Comparison of ENCODE assay signal across 8 cellular contexts in the genomic region with DNA sequence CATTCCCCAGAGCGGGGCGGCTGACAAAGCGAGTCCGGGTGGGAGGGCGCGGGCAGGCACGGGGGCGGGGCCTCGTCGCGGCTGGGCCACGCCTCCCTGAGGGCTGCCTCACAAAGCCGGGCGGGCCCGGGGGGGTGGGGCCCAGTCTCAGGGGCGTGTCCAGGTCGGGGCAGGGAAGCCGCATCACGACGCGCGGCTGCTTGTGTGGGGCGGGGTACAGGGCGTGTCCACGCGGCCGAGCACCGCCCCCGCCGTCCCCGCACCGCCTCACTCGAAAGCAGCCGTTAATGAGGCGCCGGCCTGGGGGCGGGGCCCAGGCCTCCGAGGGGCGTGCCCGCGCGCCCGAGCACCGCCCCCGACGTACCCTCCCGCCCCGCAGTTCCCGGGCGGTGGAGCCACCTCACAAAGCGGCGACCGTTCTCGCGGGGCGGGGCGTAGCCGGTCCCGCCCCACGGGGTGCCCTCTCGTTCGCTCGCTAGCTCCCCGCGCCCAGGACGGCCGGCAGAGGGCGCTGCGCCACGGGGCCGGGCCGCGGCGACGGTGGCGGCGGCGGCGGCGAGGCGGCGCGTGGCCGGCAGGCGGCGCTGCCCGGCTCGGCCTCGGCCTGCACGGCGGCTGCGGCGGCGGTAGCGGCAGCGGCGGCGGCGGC. TPM values are rescaled to one million over a fixed set of nuclear protein-coding genes. Genes with fewer than 3 reads are reported as not detected.
DNase-seq lines count a peak whose midpoint lies in the region; ATAC-seq, FAIRE-seq and TF ChIP-seq lines count a peak whose summit lies in the region.

A gene (plus strand): TSS at position 599 of the 649 bp plus-strand sequence. CDS start 150 bp downstream, outside the sequence.

- H3K27me3 ChIP-seq in HUES6 (ENCODE audit: control insufficient read depth, insufficient read depth, low read length) (no peaks in the 10 kb centered on the region), NT2/D1 (ENCODE audit: insufficient read depth, insufficient read length) (no peaks in the 10 kb centered on the region), H1 (replicated peaks in 1 of 4; ENCODE audit: control insufficient read depth in 3 of 4, extremely low read depth in 1 of 4, insufficient read depth in 3 of 4, low read length in 3 of 4) (no peaks in the 10 kb centered on the region)

- intact Hi-C loops in Calu3 (cut with micrococcal nuclease; ENCODE audit: unreplicated experiment): no loop called here

- H3K23me2 ChIP-seq in H1 (ENCODE audit: low read depth, low read length): peaks cover 8% of the 10 kb centered on the region; the same call in 1 of the 2 replicates

- peak within 1 kb of the TSS; percentile 76; the same call in 1 of the 2 replicates for H3K27ac ChIP-seq in HUES6 (ENCODE audit: low read depth, low read length)
- H3K27ac ChIP-seq in H1 (ENCODE audit: low read depth, low read length): peak within 1 kb of the TSS; percentile 86

- TF ChIP-seq RAD21 in H1 (IDR thresholded peaks at IDR 0.05 in 1 of 2, conservative IDR thresholded peaks at IDR 0.05 in 1 of 2; ENCODE audit: low read depth in 2 of 2, low read length in 2 of 2): peak; percentile 37 to 70; a peak in 3 of 4 replicates

- H3K79me2 ChIP-seq in H1 (ENCODE audit: control insufficient read depth in 1 of 2, insufficient read depth in 2 of 2, low read length in 2 of 2): peaks cover 0 to 40% of the 10 kb centered on the region in 2 experiments; a peak in 3 of 4 replicates

- no peaks in the 10 kb centered on the region for H3K27me3 Mint-ChIP-seq in Calu3 (ENCODE audit: unreplicated experiment)
- no peaks in the 10 kb centered on the region for H3K27me3 Mint-ChIP-seq in activated CD8-positive, alpha-beta memory T cell treated with anti-CD3 and anti-CD28 coated beads, Interleukin-2, amount 10 ng/mL, durations not matched to agents 7 days and 5 days

- no peaks in the 10 kb centered on the region for H3K9me3 Mint-ChIP-seq in Calu3 (ENCODE audit: low read depth, unreplicated experiment)
- no peaks in the 10 kb centered on the region for H3K9me3 Mint-ChIP-seq in activated CD8-positive, alpha-beta memory T cell treated with anti-CD3 and anti-CD28 coated beads, Interleukin-2, amount 10 ng/mL, durations not matched to agents 7 days and 5 days (ENCODE audit: low read depth)

- H3K79me1 ChIP-seq in H1 (ENCODE audit: low read depth, low read length): peaks cover 3% of the 10 kb centered on the region

- peaks cover 3% of the 10 kb centered on the region; the same call in 1 of the 2 replicates for H3K4me1 ChIP-seq in HUES6 (ENCODE audit: control insufficient read depth, insufficient read depth, low read length)
- peaks cover 4% of the 10 kb centered on the region for H3K4me1 ChIP-seq in NT2/D1 (ENCODE audit: insufficient read depth, insufficient read length)
- peaks cover 0 to 12% (median 2%) of the 10 kb centered on the region in 4 experiments; a peak in 5 of 7 replicates for H3K4me1 ChIP-seq in H1 (replicated peaks in 1 of 4; ENCODE audit: control insufficient read depth in 3 of 4, insufficient read depth in 4 of 4, low read length in 3 of 4)

- peak within 1 kb of the TSS; percentile 79 for H3K56ac ChIP-seq in H1 (replicated peaks; ENCODE audit: insufficient read length, low read depth, low read length)

- H3K9ac ChIP-seq in HUES6 (ENCODE audit: low read length) (peak within 1 kb of the TSS; percentile 88), NT2/D1 (ENCODE audit: insufficient read length, low read depth) (peak within 1 kb of the TSS; percentile 92), H1 (replicated peaks in 1 of 4; ENCODE audit: extremely low read depth in 1 of 4, low read depth in 3 of 4, low read length in 3 of 4) (peak within 1 kb of the TSS; percentile 69 to 97 (median 76))

- H4K91ac ChIP-seq in H1 (replicated peaks; ENCODE audit: insufficient read length, low read length): peak within 1 kb of the TSS; percentile 85

- H2BK20ac ChIP-seq in H1 (ENCODE audit: low read length): no peak within 1 kb of the TSS

- no peak within 1 kb of the TSS; the same call in 1 of the 2 replicates for H2AK5ac ChIP-seq in H1 (ENCODE audit: low read depth, low read length)

- H3K36me3 Mint-ChIP-seq in Calu3 (ENCODE audit: insufficient read depth, unreplicated experiment): peaks cover 22% of the 10 kb centered on the region
- peaks cover 5% of the 10 kb centered on the region for H3K36me3 Mint-ChIP-seq in activated CD8-positive, alpha-beta memory T cell treated with anti-CD3 and anti-CD28 coated beads, Interleukin-2, amount 10 ng/mL, durations not matched to agents 7 days and 5 days

- peak; percentile 72 for ATAC-seq in GM21423 (IDR thresholded peaks at IDR 0.05; ENCODE audit: unreplicated experiment)
- peak; percentile 89 for ATAC-seq in activated CD8-positive, alpha-beta memory T cell treated with anti-CD3 and anti-CD28 coated beads, Interleukin-2, amount 10 ng/mL, durations not matched to agents 7 days and 5 days

- no peak for TF ChIP-seq POLR2A in H1 (IDR thresholded peaks at IDR 0.05; ENCODE audit: control extremely low read depth in 1 of 2, low read depth in 2 of 2, low read length in 2 of 2)

- H3K4me3 ChIP-seq in HUES6 (ENCODE audit: low read depth, low read length): peak within 1 kb of the TSS; percentile 96
- peak within 1 kb of the TSS; percentile 82 for H3K4me3 ChIP-seq in NT2/D1 (ENCODE audit: insufficient read length, low read depth)
- H3K4me3 ChIP-seq in H1 (ENCODE audit: extremely low read depth in 1 of 4, insufficient read depth in 2 of 4, low read depth in 3 of 4, low read length in 4 of 4): peak within 1 kb of the TSS; percentile 65 to 94 (median 76)

- peak within 1 kb of the TSS; percentile 93 for H4K8ac ChIP-seq in H1 (ENCODE audit: extremely low read depth, insufficient read depth, low read length)

- no TSS peak for BruUV-seq in Calu3 (replicated peaks; lab: Mats Ljungman, UMichigan)

- peak in 1 of 2 experiments; percentile 46; a peak in 1 of 3 replicates for TF ChIP-seq EP300 in H1 (IDR thresholded peaks at IDR 0.05; ENCODE audit: borderline replicate concordance in 1 of 2, low read depth in 2 of 2, low read length in 2 of 2)

- peak within 1 kb of the TSS; percentile 78 for H3K4ac ChIP-seq in H1 (replicated peaks; ENCODE audit: insufficient read length, low read depth, low read length)

- H3K27ac Mint-ChIP-seq in Calu3 (ENCODE audit: unreplicated experiment): peak within 1 kb of the TSS; percentile 83
- H3K27ac Mint-ChIP-seq in activated CD8-positive, alpha-beta memory T cell treated with anti-CD3 and anti-CD28 coated beads, Interleukin-2, amount 10 ng/mL, durations not matched to agents 7 days and 5 days: peak within 1 kb of the TSS; percentile 84

- POLR2A ChIA-PET in H1 (lab: Charles Lee; ENCODE audit: partially characterized antibody): interaction anchor here (0.6 to 2.9 kb wide), 4 partner anchors 11 to 22 kb away, joined by 3 to 21 read pairs (median 9); no protein-coding TSS in a partner anchor

- H3K18ac ChIP-seq in H1 (ENCODE audit: extremely low read depth, low read length): peak within 1 kb of the TSS; percentile 98

- H3K36me3 ChIP-seq in HUES6 (ENCODE audit: control insufficient read depth, insufficient read depth, low read length): no peaks in the 10 kb centered on the region
- H3K36me3 ChIP-seq in NT2/D1 (ENCODE audit: insufficient read depth, insufficient read length, low read length): peaks cover 13% of the 10 kb centered on the region
- peaks cover 0 to 3% (median 0%) of the 10 kb centered on the region in 4 experiments; a peak in 1 of 8 replicates for H3K36me3 ChIP-seq in H1 (ENCODE audit: control insufficient read depth in 2 of 4, insufficient read depth in 4 of 4, low read length in 3 of 4)

- H3K23ac ChIP-seq in H1 (ENCODE audit: insufficient read length): no peak within 1 kb of the TSS

- H3K14ac ChIP-seq in H1 (ENCODE audit: insufficient read length): no peak within 1 kb of the TSS

- no peak within 1 kb of the TSS for H2AFZ ChIP-seq in H1 (ENCODE audit: low read length)

- peak within 1 kb of the TSS; percentile 97 for H4K5ac ChIP-seq in H1 (ENCODE audit: insufficient read length, low read depth, low read length)

- TF ChIP-seq CTCF in Calu3 (IDR thresholded peaks at IDR 0.05; ENCODE audit: unreplicated experiment) (peak; percentile 34), H1 (IDR thresholded peaks at IDR 0.05; ENCODE audit: control extremely low read depth in 1 of 3, insufficient read depth in 1 of 3, low read depth in 1 of 3, low read length in 3 of 3) (peak; percentile 72 to 97 (median 95))

- H3K9me3 ChIP-seq in HUES6 (ENCODE audit: control insufficient read depth, insufficient read depth, low read depth, low read length): no peaks in the 10 kb centered on the region
- no peaks in the 10 kb centered on the region for H3K9me3 ChIP-seq in NT2/D1 (ENCODE audit: insufficient read depth, low read length)
- H3K9me3 ChIP-seq in H1 (ENCODE audit: insufficient read depth in 2 of 2, low read depth in 1 of 2, low read length in 1 of 2): no peaks in the 10 kb centered on the region

- peak within 1 kb of the TSS; percentile 95; the same call in 1 of the 2 replicates for H2BK15ac ChIP-seq in H1 (ENCODE audit: low read length)

- DNase-seq in Calu3 (peak; percentile 97), NT2/D1 (ENCODE audit: low read depth, low spot score) (peak; percentile 95), H1 (ENCODE audit: low read depth in 1 of 2, low spot score in 2 of 2) (peak in 1 of 2 experiments; percentile 99), mesenteric fat pad (ENCODE audit: low spot score) (peak; percentile 100)
- peak; percentile 99 for DNase-seq in activated CD8-positive, alpha-beta memory T cell treated with anti-CD3 and anti-CD28 coated beads, Interleukin-2, amount 10 ng/mL, durations not matched to agents 7 days and 5 days
- DNase-seq in stimulated activated CD8-positive, alpha-beta memory T cell treated with anti-CD3 and anti-CD28 coated beads, Interleukin-15, amount 100 ng/mL, for 1 hour (ENCODE audit: low read depth): peak; percentile 97

- no peaks in the 10 kb centered on the region for H3K4me1 Mint-ChIP-seq in Calu3 (ENCODE audit: low read depth, unreplicated experiment)
- peaks cover 29% of the 10 kb centered on the region for H3K4me1 Mint-ChIP-seq in activated CD8-positive, alpha-beta memory T cell treated with anti-CD3 and anti-CD28 coated beads, Interleukin-2, amount 10 ng/mL, durations not matched to agents 7 days and 5 days

- no peak for FAIRE-seq in H1 (lab: Jason Lieb, UNC)

- peaks cover 0 to 1% of the 10 kb centered on the region in 2 experiments for H4K20me1 ChIP-seq in H1 (replicated peaks in 1 of 2; ENCODE audit: control insufficient read depth in 1 of 2, insufficient read depth in 2 of 2, low read length in 2 of 2)

- H3K4me3 Mint-ChIP-seq in Calu3 (ENCODE audit: low read depth, unreplicated experiment): peak within 1 kb of the TSS; percentile 73
- peak within 1 kb of the TSS; percentile 79 for H3K4me3 Mint-ChIP-seq in activated CD8-positive, alpha-beta memory T cell treated with anti-CD3 and anti-CD28 coated beads, Interleukin-2, amount 10 ng/mL, durations not matched to agents 7 days and 5 days

- H2BK5ac ChIP-seq in H1 (ENCODE audit: low read depth, low read length): peak within 1 kb of the TSS; percentile 89

- peak within 1 kb of the TSS; percentile 87 to 95 for H3K4me2 ChIP-seq in H1 (ENCODE audit: insufficient read depth in 1 of 2, low read depth in 2 of 2, low read length in 2 of 2)

- no CpG with 5 or more reads among the region's 99 CpGs for WGBS in H1 (ENCODE audit: extremely low coverage in 1 of 2, insufficient coverage in 1 of 2, insufficient read length in 1 of 2, insufficient replicate concordance in 2 of 2, low coverage in 1 of 2, low lambda C conversion rate in 2 of 2, missing lambda C conversion rate in 1 of 2), 2 experiments

- H2BK12ac ChIP-seq in H1 (ENCODE audit: low read depth, low read length): no peak within 1 kb of the TSS

- CTCF ChIA-PET in Calu3 (lab: Charles Lee): interaction anchor here (0.5 to 1.8 kb wide), 4 partner anchors 28 to 729 kb away, joined by 3 to 5 read pairs (median 4); a partner anchor contains a TSS
- CTCF ChIA-PET in activated CD8-positive, alpha-beta memory T cell treated with anti-CD3 and anti-CD28 coated beads, Interleukin-2, amount 10 ng/mL, durations not matched to agents 7 days and 5 days (lab: Charles Lee): interaction anchor here (0.6 to 3.7 kb wide), 20 partner anchors 8 to 303 kb away, joined by 3 to 24 read pairs (median 4); a partner anchor contains a TSS
- CTCF ChIA-PET in H1 (lab: Charles Lee; ENCODE audit: partially characterized antibody): interaction anchor here (0.6 to 11.3 kb wide), 6 partner anchors 10 to 621 kb away, joined by 3 to 249 read pairs (median 10); a partner anchor contains a TSS

- H2BK120ac ChIP-seq in H1 (replicated peaks; ENCODE audit: low read depth, low read length): no peak within 1 kb of the TSS

RNA-seq across cellular contexts. Expression of the gene that starts here (rescaled TPM):
- 29.1 and 32.8 TPM in 2 replicates for total RNA-seq in Calu3 (2022)
- 10 to 100 TPM; 38.5 to 48.1 TPM for total RNA-seq in activated CD8-positive, alpha-beta memory T cell treated with anti-CD3 and anti-CD28 coated beads, Interleukin-2, amount 10 ng/mL, durations not matched to agents 7 days and 5 days
- 134 and 136 TPM in 2 replicates for total RNA-seq in H1 (2021; fragmentation: NEBNext Ultra II Directional; extraction: Animal tissue kit (Norgen Biotek cat#: 25700))
- 164 and 270 TPM in 2 replicates for polyA plus RNA-seq in H1 (2011; rRNA removed)
- 106 TPM for polyA plus RNA-seq in H1 (2011; cell fraction: cytosol; rRNA removed)
- polyA plus RNA-seq in H1 (2011; cell fraction: nucleus; rRNA removed): 178 TPM
- polyA plus RNA-seq in H1 (2012, experiment 1 of 2): 75.6 to 138 TPM (median 129 TPM) in 4 replicates
- polyA plus RNA-seq in H1 (2012, experiment 2 of 2): 122 TPM
- 125 TPM for polyA plus RNA-seq in H1 (2013, experiment 1 of 2)
- 126 TPM for polyA plus RNA-seq in H1 (2013, experiment 2 of 2)
- 71.3 and 96.2 TPM in 2 replicates for polyA minus RNA-seq in H1 (2011; rRNA and poly(A)+ RNA removed)
- 60.0 TPM for polyA minus RNA-seq in H1 (2011; cell fraction: cytosol; rRNA and poly(A)+ RNA removed)
- 48.8 TPM for polyA minus RNA-seq in H1 (2011; cell fraction: nucleus; rRNA and poly(A)+ RNA removed)
- 37.2 TPM for total RNA-seq in mesenteric fat pad
